ENCODE assay signal across 25 cellular contexts in genomic region chr7:116812905-116813304, GRCh38.
DNase-seq lines count a peak whose midpoint lies in the region; ATAC-seq and FAIRE-seq lines count a peak whose summit lies in the region.
"Had no signal": no experiment of that assay in that cellular context is flagged by ENCODE, and none has a peak within 500 bp of the region (broad histone marks: within the 10 kb centered on the region; RNA-seq: fewer than 3 reads in every experiment).

No MANE protein-coding gene starts in this region.

- H3K9me3 ChIP-seq in subcutaneous abdominal adipose tissue (ENCODE audit: control insufficient read depth in 5 of 5, low read length in 5 of 5): no peaks in the 10 kb centered on the region
- H3K9me3 ChIP-seq: left lung, ovary, spleen had no signal

- peaks cover 0 to 29% (median 11%) of the 10 kb centered on the region in 5 donors for H3K4me1 ChIP-seq in subcutaneous abdominal adipose tissue (ENCODE audit: control insufficient read depth in 5 of 5, insufficient read depth in 5 of 5, low read length in 5 of 5)
- H3K4me1 ChIP-seq: spleen had no signal

- peak; percentile 76 for ATAC-seq in GM18861 (IDR thresholded peaks at IDR 0.05; ENCODE audit: unreplicated experiment)
- no peak for ATAC-seq in GM21576 (IDR thresholded peaks at IDR 0.05; ENCODE audit: unreplicated experiment)
- ATAC-seq: left lung; natural killer cell treated with Interleukin-12 subunit alpha and Interleukin-12 subunit beta and Interleukin-15 and Interleukin-18, amount 100 ng/mL, for 72 hours; stimulated activated memory B cell treated with anti-CD40 and anti-IgM and Interleukin-4, amounts not matched to agents 10 μg/mL and 1 μg/mL and 100 μg/mL, for 72 hours had no signal

- H3K36me3 ChIP-seq in subcutaneous abdominal adipose tissue (ENCODE audit: control insufficient read depth in 5 of 5, insufficient read depth in 5 of 5, low read length in 5 of 5): no peaks in the 10 kb centered on the region
- H3K36me3 ChIP-seq: cardiac muscle cell, left lung, ovary, spleen, WERI-Rb-1 had no signal

- peak overlapping the region; percentile 2 for H3K27ac ChIP-seq in subcutaneous abdominal adipose tissue (ENCODE audit: low read depth, low read length)
- H3K27ac ChIP-seq: C4-2B, cardiac muscle cell, left lung, ovary, spleen, WERI-Rb-1 had no signal

- peak; percentile 90 for FAIRE-seq in RCC 7860 (lab: Jason Lieb, UNC)
- FAIRE-seq: endometrium had no signal

- DNase-seq in RCC 7860 (ENCODE audit: low spot score): peak; percentile 76
- DNase-seq in kidney glomerular epithelial cell (lab: John Stamatoyannopoulos, UW): peak; percentile 97
- DNase-seq in cortex of kidney (lab: John Stamatoyannopoulos, UW): no peak
- DNase-seq in anterior cingulate cortex (lab: John Stamatoyannopoulos, UW): no peak
- DNase-seq: activated CD4-positive, alpha-beta T cell treated with anti-CD3 and anti-CD28 coated beads, Interleukin-2, amount 10 ng/mL, durations not matched to agents 7 days and 5 days; activated naive CD4-positive, alpha-beta T cell treated with anti-CD3 and anti-CD28 coated beads, Interleukin-2, amount 50 U/mL, for 16 hours; dermis blood vessel endothelial cell; DMS 273 treated with DMSO at 0.1 percent for 48 hours; glutamatergic neuron; left lung; midbrain; NCI-H1694 treated with DMSO at 0.1 percent for 48 hours; NCI-H524 treated with DMSO at 0.1 percent for 48 hours; ovary; spleen; stimulated activated CD4-positive, alpha-beta T cell treated with anti-CD3 and anti-CD28 coated beads, Interleukin-2, amount 100 ng/mL, for 48 hours; WERI-Rb-1 had no signal

- no peak overlapping the region for H3K9ac ChIP-seq in subcutaneous abdominal adipose tissue (ENCODE audit: low read length in 5 of 5)

- H3K27me3 ChIP-seq in subcutaneous abdominal adipose tissue (ENCODE audit: control insufficient read depth in 5 of 5, insufficient read depth in 4 of 5, low read length in 5 of 5): no peaks in the 10 kb centered on the region
- H3K27me3 ChIP-seq: cardiac muscle cell, left lung, ovary, spleen had no signal

- H3K4me3 ChIP-seq in subcutaneous abdominal adipose tissue (ENCODE audit: low read depth in 1 of 5, low read length in 5 of 5): no peak overlapping the region
- H3K4me3 ChIP-seq: cardiac muscle cell, left lung, ovary, spleen had no signal

Comparison
In these comparisons a context has a peak if more than half of its experiments do, and no peak if none do; other contexts are left out.
1. DNase-seq: peak in RCC 7860 (single experiment) and kidney glomerular epithelial cell (single experiment); none in cortex of kidney (single experiment) and anterior cingulate cortex (0 of 58).